1 cellular context compared by ENCODE assay signal in genomic region chr2:180461761-180462160, GRCh38.
TF ChIP-seq lines count a peak whose summit lies in the region.

No MANE protein-coding gene starts in this region.

TF ChIP-seq in HepG2, 621 proteins besides CTCF, POLR2A, EP300 and RAD21:
- TF ChIP-seq UBTF (CRISPR knock-in tag; IDR thresholded peaks at IDR 0.05) = no peak
- TF ChIP-seq ZHX1 (CRISPR knock-in tag; IDR thresholded peaks at IDR 0.05; ENCODE audit: low read depth) = no peak
- TF ChIP-seq ZNF224 (CRISPR knock-in tag; IDR thresholded peaks at IDR 0.05) = no peak
- peak in 1 of 2 experiments; percentile 8; a peak in 1 of 4 replicates for TF ChIP-seq MAFK (conservative IDR thresholded peaks at IDR 0.05 in 1 of 2, IDR thresholded peaks at IDR 0.05 in 1 of 2; ENCODE audit: low read length in 2 of 2)
- no peak for TF ChIP-seq ZSCAN30 (CRISPR knock-in tag; IDR thresholded peaks at IDR 0.05)
- TF ChIP-seq MAFF (IDR thresholded peaks at IDR 0.05; ENCODE audit: low read depth, low read length) = 0 out of 2 replicates have a peak, but pooled peaks have one; percentile 4
